22 cellular contexts compared by ENCODE assay signal in the genomic region with DNA sequence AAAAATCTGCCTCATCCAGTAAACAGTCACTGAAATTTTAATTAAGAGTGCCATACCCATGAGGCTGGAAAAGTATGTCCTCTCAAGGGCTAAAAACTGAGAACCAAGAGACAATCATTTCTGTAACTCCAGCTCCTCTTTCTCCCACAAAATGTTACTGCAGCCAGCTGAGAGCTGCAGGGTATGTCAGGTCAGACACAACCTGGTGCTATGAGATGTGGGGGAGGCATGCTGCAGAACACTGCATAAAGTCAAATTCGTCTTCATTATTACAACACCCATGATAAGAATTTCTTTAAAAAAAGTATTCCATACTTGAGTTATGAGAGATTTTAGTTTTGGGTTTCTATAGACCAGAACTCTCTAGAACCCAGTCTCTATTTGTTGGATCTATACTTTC.
DNase-seq lines count a peak whose midpoint lies in the region; ATAC-seq lines count a peak whose summit lies in the region.
"Had no signal": no experiment of that assay in that cellular context is flagged by ENCODE, and none has a peak within 500 bp of the region (broad histone marks: within the 10 kb centered on the region; RNA-seq: fewer than 3 reads in every experiment).

No MANE protein-coding gene starts in this region.

- intact Hi-C loops in naive thymus-derived CD4-positive, alpha-beta T cell (cut with micrococcal nuclease), result no loop called here

- ATAC-seq in T-helper 17 cell (no peak), GM18517 (IDR thresholded peaks at IDR 0.05; ENCODE audit: unreplicated experiment) (no peak)
- no peak for ATAC-seq in naive thymus-derived CD4-positive, alpha-beta T cell
- ATAC-seq: Right ventricle myocardium inferior, SK-N-SH treated with all-trans-retinoic acid at 6 μM for 48 hours had no signal

- no peaks in the 10 kb centered on the region for H3K27me3 Mint-ChIP-seq in activated naive CD8-positive, alpha-beta T cell
- H3K27me3 Mint-ChIP-seq in activated naive CD8-positive, alpha-beta T cell treated with anti-CD3 and anti-CD28 coated beads for 36 hours, result no peaks in the 10 kb centered on the region
- no peaks in the 10 kb centered on the region for H3K27me3 Mint-ChIP-seq in T-helper 17 cell
- no peaks in the 10 kb centered on the region for H3K27me3 Mint-ChIP-seq in naive thymus-derived CD4-positive, alpha-beta T cell
- H3K27me3 Mint-ChIP-seq: B cell had no signal

- peaks cover 16% of the 10 kb centered on the region for H3K4me1 Mint-ChIP-seq in activated naive CD8-positive, alpha-beta T cell (ENCODE audit: low read depth)
- H3K4me1 Mint-ChIP-seq in activated naive CD8-positive, alpha-beta T cell treated with anti-CD3 and anti-CD28 coated beads for 36 hours, result peaks cover 18% of the 10 kb centered on the region
- H3K4me1 Mint-ChIP-seq in T-helper 17 cell, result peaks cover 7% of the 10 kb centered on the region
- peaks cover 0 to 30% (median 17%) of the 10 kb centered on the region in 7 donors for H3K4me1 Mint-ChIP-seq in naive thymus-derived CD4-positive, alpha-beta T cell
- H3K4me1 Mint-ChIP-seq: B cell had no signal

- no peaks in the 10 kb centered on the region for H3K9me3 ChIP-seq in T-helper 17 cell (ENCODE audit: control insufficient read depth, low read length, poor library complexity, severe bottlenecking)
- no peaks in the 10 kb centered on the region for H3K9me3 ChIP-seq in naive thymus-derived CD4-positive, alpha-beta T cell (ENCODE audit: control insufficient read depth in 2 of 3, low read length in 3 of 3)
- H3K9me3 ChIP-seq: HAP-1, SJCRH30 had no signal

- peaks cover 13 to 77% (median 14%) of the 10 kb centered on the region in 3 experiments for H3K36me3 ChIP-seq in naive thymus-derived CD4-positive, alpha-beta T cell (ENCODE audit: control insufficient read depth in 2 of 3, insufficient read depth in 3 of 3, low read length in 3 of 3)

- POLR2A ChIA-PET in naive thymus-derived CD4-positive, alpha-beta T cell (lab: Charles Lee), result interaction anchor here (0.6 kb wide), 1 partner anchor 150 kb away, joined by 5 read pairs; no protein-coding TSS in a partner anchor

- no peak overlapping the region for H3K4me3 Mint-ChIP-seq in activated naive CD8-positive, alpha-beta T cell
- H3K4me3 Mint-ChIP-seq in activated naive CD8-positive, alpha-beta T cell treated with anti-CD3 and anti-CD28 coated beads for 36 hours, result no peak overlapping the region
- no peak overlapping the region for H3K4me3 Mint-ChIP-seq in T-helper 17 cell
- H3K4me3 Mint-ChIP-seq in naive thymus-derived CD4-positive, alpha-beta T cell, result no peak overlapping the region
- H3K4me3 Mint-ChIP-seq: B cell, HFFc6 had no signal

- H3K4me1 ChIP-seq in naive thymus-derived CD4-positive, alpha-beta T cell (ENCODE audit: control insufficient read depth in 2 of 2, insufficient read depth in 2 of 2, low read length in 2 of 2), result no peaks in the 10 kb centered on the region
- H3K4me1 ChIP-seq: HAP-1, SJCRH30 had no signal

- DNase-seq in activated naive CD8-positive, alpha-beta T cell treated with anti-CD3 and anti-CD28 coated beads for 36 hours, result no peak
- DNase-seq in T-helper 17 cell (no peak), NCI-H526 (lab: John Stamatoyannopoulos, UW) (no peak)
- DNase-seq in naive thymus-derived CD4-positive, alpha-beta T cell, result no peak
- no peak for DNase-seq in stimulated activated CD4-positive, alpha-beta T cell treated with anti-CD3 and anti-CD28 coated beads, Interleukin-15, amount 100 ng/mL, for 24 hours
- DNase-seq: GOT3, HFFc6, IMR-90, MM.1S, NCI-H2029, NCI-H446, NCI-H524 treated with DMSO at 0.1 percent for 48 hours, PC-9, SJCRH30 had no signal

- peaks cover 2% of the 10 kb centered on the region for H3K36me3 Mint-ChIP-seq in activated naive CD8-positive, alpha-beta T cell
- peaks cover 30% of the 10 kb centered on the region for H3K36me3 Mint-ChIP-seq in activated naive CD8-positive, alpha-beta T cell treated with anti-CD3 and anti-CD28 coated beads for 36 hours
- peaks cover 10% of the 10 kb centered on the region for H3K36me3 Mint-ChIP-seq in T-helper 17 cell (ENCODE audit: low read depth)
- H3K36me3 Mint-ChIP-seq in naive thymus-derived CD4-positive, alpha-beta T cell, result peaks cover 7 to 58% (median 28%) of the 10 kb centered on the region in 5 donors

- no peaks in the 10 kb centered on the region for H3K9me3 Mint-ChIP-seq in activated naive CD8-positive, alpha-beta T cell (ENCODE audit: low read depth)
- no peaks in the 10 kb centered on the region for H3K9me3 Mint-ChIP-seq in activated naive CD8-positive, alpha-beta T cell treated with anti-CD3 and anti-CD28 coated beads for 36 hours
- no peaks in the 10 kb centered on the region for H3K9me3 Mint-ChIP-seq in naive thymus-derived CD4-positive, alpha-beta T cell
- H3K9me3 Mint-ChIP-seq: HFFc6 had no signal

- peak overlapping the region; percentile 90 for H3K27ac Mint-ChIP-seq in activated naive CD8-positive, alpha-beta T cell
- no peak overlapping the region for H3K27ac Mint-ChIP-seq in activated naive CD8-positive, alpha-beta T cell treated with anti-CD3 and anti-CD28 coated beads for 36 hours
- peak overlapping the region; percentile 8 for H3K27ac Mint-ChIP-seq in T-helper 17 cell
- H3K27ac Mint-ChIP-seq in naive thymus-derived CD4-positive, alpha-beta T cell, result peak overlapping the region in 7 of 9 donors; percentile 2 to 91 (median 64)
- H3K27ac Mint-ChIP-seq: B cell, HFFc6 had no signal

- no peaks in the 10 kb centered on the region for H3K27me3 ChIP-seq in naive thymus-derived CD4-positive, alpha-beta T cell (ENCODE audit: control insufficient read depth in 2 of 2, insufficient read depth in 2 of 2, low read length in 2 of 2)
- H3K27me3 ChIP-seq: SJCRH30 had no signal

- no peak overlapping the region for H3K27ac ChIP-seq in naive thymus-derived CD4-positive, alpha-beta T cell (ENCODE audit: low read depth, low read length)
- H3K27ac ChIP-seq: C4-2B, KMS-11, PC-9, SJCRH30 had no signal

- no peak overlapping the region for H3K4me3 ChIP-seq in naive thymus-derived CD4-positive, alpha-beta T cell (ENCODE audit: low read length)
- H3K4me3 ChIP-seq: HAP-1, PC-9, SJCRH30 had no signal

- CTCF ChIA-PET in naive thymus-derived CD4-positive, alpha-beta T cell (lab: Charles Lee), result no interaction called here
